Comparison of ENCODE assay signal across 22 cellular contexts in genomic region chr16:17386229-17386628, GRCh38.
"Had no signal": no experiment of that assay in that cellular context is flagged by ENCODE, and none has a peak within 500 bp of the region (broad histone marks: within the 10 kb centered on the region; RNA-seq: fewer than 3 reads in every experiment).

No MANE protein-coding gene starts in this region.

- H3K36me3 ChIP-seq: brain microvascular endothelial cell, pancreas had no signal

- H3K27me3 Mint-ChIP-seq: activated CD4-positive, alpha-beta memory T cell treated with anti-CD3 and anti-CD28 coated beads, Interleukin-2, amount 10 ng/mL, durations not matched to agents 7 days and 5 days; activated naive CD4-positive, alpha-beta T cell treated with anti-CD3 and anti-CD28 coated beads, Interleukin-2, amount 10 ng/mL, durations not matched to agents 7 days and 5 days; activated naive CD8-positive, alpha-beta T cell treated with anti-CD3 and anti-CD28 coated beads, Interleukin-2, amount 50 U/mL, for 24 hours; activated T-cell treated with anti-CD3 and anti-CD28 coated beads, Interleukin-2, amount 50 U/mL, for 24 hours; central memory CD8-positive, alpha-beta T cell; naive B cell; stimulated activated naive B cell treated with anti-CD40 and anti-IgM and Interleukin-4, amounts not matched to agents 10 μg/mL and 1 μg/mL and 100 μg/mL, for 72 hours had no signal

- H3K9me3 ChIP-seq: mucosa of descending colon, pancreas had no signal

- FAIRE-seq: islet of Langerhans, pancreas, TTC549 had no signal

- DNase-seq: activated CD4-positive, alpha-beta memory T cell treated with anti-CD3 and anti-CD28 coated beads, Interleukin-2, amount 10 ng/mL, durations not matched to agents 7 days and 5 days; activated CD4-positive, alpha-beta T cell treated with anti-CD3 and anti-CD28 coated beads for 48 hours; activated CD4-positive, CD25-positive, alpha-beta regulatory T cell; activated naive CD4-positive, alpha-beta T cell treated with anti-CD3 and anti-CD28 coated beads, Interleukin-2, amount 10 ng/mL, durations not matched to agents 7 days and 5 days; activated naive CD8-positive, alpha-beta T cell treated with anti-CD3 and anti-CD28 coated beads, Interleukin-2, amount 50 U/mL, for 24 hours; activated T-cell treated with anti-CD3 and anti-CD28 coated beads, Interleukin-2, amount 50 U/mL, for 24 hours; anterior cingulate cortex; brain microvascular endothelial cell; cortex of kidney; effector CD4-positive, alpha-beta T cell; left cardiac atrium; mesenchymal stem cell; mucosa of descending colon; naive B cell; pancreas; stimulated activated naive B cell treated with anti-CD40 and anti-IgM and Interleukin-4, amounts not matched to agents 10 μg/mL and 1 μg/mL and 100 μg/mL, for 72 hours; SW 1271; T-helper 2 cell had no signal

- H3K27ac ChIP-seq: brain microvascular endothelial cell, pancreas had no signal

- H3K27ac Mint-ChIP-seq: activated CD4-positive, alpha-beta memory T cell treated with anti-CD3 and anti-CD28 coated beads, Interleukin-2, amount 10 ng/mL, durations not matched to agents 7 days and 5 days; activated naive CD4-positive, alpha-beta T cell treated with anti-CD3 and anti-CD28 coated beads, Interleukin-2, amount 10 ng/mL, durations not matched to agents 7 days and 5 days; activated naive CD8-positive, alpha-beta T cell treated with anti-CD3 and anti-CD28 coated beads, Interleukin-2, amount 50 U/mL, for 24 hours; activated T-cell treated with anti-CD3 and anti-CD28 coated beads, Interleukin-2, amount 50 U/mL, for 24 hours; activated T-helper 2 cell treated with anti-CD3 and anti-CD28 coated beads, Interferon-gamma antibody, Interleukin-2, Interleukin-4, amounts not matched to agents 10 μg/mL and 5 μg/mL and 100 μg/mL, durations not matched to agents 14 hours and 24 hours and 36 hours; stimulated activated naive B cell treated with anti-CD40 and anti-IgM and Interleukin-4, amounts not matched to agents 10 μg/mL and 1 μg/mL and 100 μg/mL, for 72 hours had no signal

- H3K27me3 ChIP-seq: brain microvascular endothelial cell, pancreas had no signal

- H3K36me3 Mint-ChIP-seq: naive B cell had no signal

- H3K4me3 Mint-ChIP-seq: activated CD4-positive, alpha-beta memory T cell treated with anti-CD3 and anti-CD28 coated beads, Interleukin-2, amount 10 ng/mL, durations not matched to agents 7 days and 5 days; activated naive CD4-positive, alpha-beta T cell treated with anti-CD3 and anti-CD28 coated beads, Interleukin-2, amount 10 ng/mL, durations not matched to agents 7 days and 5 days; activated naive CD8-positive, alpha-beta T cell treated with anti-CD3 and anti-CD28 coated beads, Interleukin-2, amount 50 U/mL, for 24 hours; activated T-cell treated with anti-CD3 and anti-CD28 coated beads, Interleukin-2, amount 50 U/mL, for 24 hours; central memory CD8-positive, alpha-beta T cell; naive B cell; stimulated activated naive B cell treated with anti-CD40 and anti-IgM and Interleukin-4, amounts not matched to agents 10 μg/mL and 1 μg/mL and 100 μg/mL, for 72 hours had no signal

- H3K9me3 Mint-ChIP-seq: activated CD4-positive, alpha-beta memory T cell treated with anti-CD3 and anti-CD28 coated beads, Interleukin-2, amount 10 ng/mL, durations not matched to agents 7 days and 5 days; activated naive CD4-positive, alpha-beta T cell treated with anti-CD3 and anti-CD28 coated beads, Interleukin-2, amount 10 ng/mL, durations not matched to agents 7 days and 5 days; activated naive CD8-positive, alpha-beta T cell treated with anti-CD3 and anti-CD28 coated beads, Interleukin-2, amount 50 U/mL, for 24 hours; activated T-cell treated with anti-CD3 and anti-CD28 coated beads, Interleukin-2, amount 50 U/mL, for 24 hours; activated T-helper 2 cell treated with anti-CD3 and anti-CD28 coated beads, Interferon-gamma antibody, Interleukin-2, Interleukin-4, amounts not matched to agents 10 μg/mL and 5 μg/mL and 100 μg/mL, durations not matched to agents 14 hours and 24 hours and 36 hours; central memory CD8-positive, alpha-beta T cell; naive B cell had no signal

- H3K4me3 ChIP-seq: mucosa of descending colon, pancreas had no signal
